Comparison of ENCODE assay signal across 24 cellular contexts in genomic region chr2:100405403-100406119, GRCh38.
"Had no signal": no experiment of that assay in that cellular context is flagged by ENCODE, and none has a peak within 500 bp of the region (broad histone marks: within the 10 kb centered on the region; RNA-seq: fewer than 3 reads in every experiment).

No MANE protein-coding gene starts in this region.

- DNase-seq: hippocampal formation; kidney glomerular epithelial cell; left cardiac atrium; lower lobe of right lung; mammary epithelial cell; mesenchymal stem cell; naive B cell; natural killer cell; occipital lobe; ovary; stimulated activated CD4-positive, alpha-beta T cell treated with anti-CD3 and anti-CD28 coated beads, Interleukin-4, amount 100 ng/mL, for 24 hours; stimulated activated naive CD4-positive, alpha-beta T cell; tibial artery; upper lobe of right lung; uterus had no signal

- FAIRE-seq: keratinocyte had no signal

- H3K27me3 ChIP-seq: neutrophil, ovary, right atrium auricular region, suprapubic skin, tibial artery, upper lobe of right lung, uterus had no signal

- H3K36me3 ChIP-seq: neutrophil, ovary, uterus had no signal

- ATAC-seq: left cardiac atrium; left lobe of liver; lower lobe of right lung; natural killer cell; sciatic nerve; stimulated activated effector memory CD8-positive, alpha-beta T cell treated with anti-CD3 and anti-CD28 coated beads, Interleukin-12 subunit alpha, Interleukin-12 subunit beta, amount 100 ng/mL, for 72 hours; upper lobe of right lung had no signal

- H3K27ac ChIP-seq: lower lobe of right lung, neutrophil, ovary, skin epidermis, suprapubic skin, thoracic aorta, tibial artery, upper lobe of right lung, uterus had no signal

- H3K9me3 ChIP-seq: lower lobe of right lung, neutrophil, ovary, right atrium auricular region, suprapubic skin, thoracic aorta, tibial artery, upper lobe of right lung, uterus had no signal

- H3K4me3 ChIP-seq: lower lobe of right lung, ovary, right atrium auricular region, skin epidermis, suprapubic skin, thoracic aorta, tibial artery, upper lobe of right lung, uterus had no signal

- H3K4me1 ChIP-seq: lower lobe of right lung, tibial artery, upper lobe of right lung, uterus had no signal
